ENCODE assay signal across 6 cellular contexts in genomic region chr1:155893389-155894142, GRCh38. TPM values are rescaled to one million over a fixed set of nuclear protein-coding genes. Genes with fewer than 3 reads are reported as not detected.
A peak's percentile ranks its signal among the peaks of the same experiment; 100 is the strongest.
DNase-seq lines count a peak whose midpoint lies in the region; ATAC-seq and TF ChIP-seq lines count a peak whose summit lies in the region.

No MANE protein-coding gene starts in this region.

- intact Hi-C loops in prostate gland (cut with DNase I) = no loop called here

- peak; percentile 30 for DNase-seq in MM.1S
- peak; percentile 38 for DNase-seq in central memory CD4-positive, alpha-beta T cell
- DNase-seq in prostate gland (ENCODE audit: low spot score) = no peak
- DNase-seq in hippocampal formation (lab: John Stamatoyannopoulos, UW) = no peak
- no peak for DNase-seq in NCI-H2227 (lab: John Stamatoyannopoulos, UW; ENCODE audit: unreplicated experiment)

- no peak overlapping the region for H3K27ac ChIP-seq in MM.1S (ENCODE audit: low read length)
- peak overlapping the region; percentile 35 to 48 for H3K27ac ChIP-seq in prostate gland

- ATAC-seq in HG03097 (IDR thresholded peaks at IDR 0.05; ENCODE audit: low FRiP score, unreplicated experiment) = no peak

- TF ChIP-seq POLR2A in prostate gland (IDR thresholded peaks at IDR 0.05) = no peak

- no peak overlapping the region for H3K9ac ChIP-seq in MM.1S (ENCODE audit: low read length)

- TF ChIP-seq CTCF in MM.1S (IDR thresholded peaks at IDR 0.05; ENCODE audit: low read length) (no peak), prostate gland (IDR thresholded peaks at IDR 0.05) (no peak)

- H3K4me3 ChIP-seq in MM.1S (ENCODE audit: low read length) (no peak overlapping the region), prostate gland (no peak overlapping the region)

- H2AFZ ChIP-seq in MM.1S (ENCODE audit: low read length) = no peak overlapping the region

- H4K20me1 ChIP-seq in MM.1S (ENCODE audit: insufficient read depth, low read length) = no peaks in the 10 kb centered on the region

- no peak overlapping the region for H3K4me2 ChIP-seq in MM.1S (ENCODE audit: low read depth, low read length)

- H3F3A ChIP-seq in MM.1S (ENCODE audit: insufficient read depth, low read length) = no peaks in the 10 kb centered on the region

- no peaks in the 10 kb centered on the region; the same call in 1 of the 2 replicates for H3K4me1 ChIP-seq in MM.1S (ENCODE audit: low read length)
- no peaks in the 10 kb centered on the region for H3K4me1 ChIP-seq in prostate gland (replicated peaks)

- H3K79me2 ChIP-seq in MM.1S (ENCODE audit: low read length) = no peaks in the 10 kb centered on the region

- H3K9me3 ChIP-seq in MM.1S (replicated peaks; ENCODE audit: insufficient read depth, low read length) (no peaks in the 10 kb centered on the region), prostate gland (no peaks in the 10 kb centered on the region)

- 56% methylated on average over 10 of the region's 10 CpGs for WGBS in prostate gland

- H3K9me2 ChIP-seq in MM.1S (replicated peaks; ENCODE audit: insufficient read depth, low read length) = no peaks in the 10 kb centered on the region

- no peaks in the 10 kb centered on the region for H3K27me3 ChIP-seq in MM.1S (replicated peaks; ENCODE audit: insufficient read depth, low read length)
- no peaks in the 10 kb centered on the region for H3K27me3 ChIP-seq in prostate gland (replicated peaks; ENCODE audit: insufficient read depth)

- H3K36me3 ChIP-seq in MM.1S (replicated peaks; ENCODE audit: insufficient read depth, low read length) (no peaks in the 10 kb centered on the region), prostate gland (no peaks in the 10 kb centered on the region)

RNA-seq across cellular contexts. Expression of gene RIT1, which starts 17.6 kb away (rescaled TPM):
- total RNA-seq in prostate gland = 10 to 100 TPM; 20.8 to 21.8 TPM

RNA-seq across cellular contexts. Expression of gene SYT11, which starts 34.2 kb away (rescaled TPM):
- 10 to 100 TPM in 1 of 2 donors, 1 to 10 TPM in 1; 3.6 to 28.0 TPM for total RNA-seq in prostate gland

RNA-seq across cellular contexts. Expression of gene GON4L, which starts 36.6 kb away (rescaled TPM):
- 10 to 100 TPM; 24.9 to 57.4 TPM for total RNA-seq in prostate gland

RNA-seq across cellular contexts. Expression of gene KHDC4, which starts 40.6 kb away (rescaled TPM):
- 10 to 100 TPM; 49.8 to 66.1 TPM for total RNA-seq in prostate gland

RNA-seq across cellular contexts. Expression of gene RXFP4, which starts 47.9 kb away (rescaled TPM):
- not detected for total RNA-seq in prostate gland

Comparison
In these comparisons a context has a peak if more than half of its experiments do, and no peak if none do; other contexts are left out.
1. DNase-seq: peak in MM.1S (single experiment) and central memory CD4-positive, alpha-beta T cell (single experiment); none in prostate gland (single experiment), hippocampal formation (0 of 2) and NCI-H2227 (single experiment).